Comparison of ENCODE assay signal across 25 cellular contexts in the genomic region with DNA sequence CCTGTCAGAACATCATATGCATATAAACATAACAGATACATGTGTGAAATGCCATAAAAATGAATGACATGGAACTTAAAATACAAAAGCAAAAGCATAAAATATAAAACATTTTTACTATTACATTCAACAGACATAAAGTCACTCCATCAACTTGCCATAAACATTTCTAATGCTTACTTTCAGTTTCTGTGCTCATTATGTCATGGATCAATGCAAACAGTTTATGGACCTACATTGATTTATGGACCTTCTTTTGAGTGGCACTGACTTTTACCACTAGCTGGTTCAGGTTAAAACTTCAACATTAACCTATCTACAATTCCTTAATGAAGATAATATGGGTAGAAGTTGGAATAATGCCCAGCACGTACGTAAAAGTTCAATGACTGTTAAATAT.
"Had no signal": no experiment of that assay in that cellular context is flagged by ENCODE, and none has a peak within 500 bp of the region (broad histone marks: within the 10 kb centered on the region; RNA-seq: fewer than 3 reads in every experiment).

No MANE protein-coding gene starts in this region.

- H3K36me3 ChIP-seq: SJCRH30 had no signal

- H3K9me3 ChIP-seq: SJCRH30 had no signal

- H3K4me1 ChIP-seq: SJCRH30 had no signal

- FAIRE-seq: HepG2 had no signal

- ATAC-seq: HepG2, Panc1, PC-3, Right ventricle myocardium inferior, SK-N-SH treated with all-trans-retinoic acid at 6 μM for 48 hours had no signal

- H3K27me3 ChIP-seq: SJCRH30 had no signal

- H3K9ac ChIP-seq: KMS-11 had no signal

- H3K27ac ChIP-seq: KMS-11, SJCRH30 had no signal

- DNase-seq: IMR-90; Kasumi-1; MM.1S; NCI-H1092 treated with DMSO at 0.1 percent for 48 hours; NCI-H146; NCI-H1694 treated with DMSO at 0.1 percent for 48 hours; NCI-H1930; NCI-H2081; NCI-H2107; NCI-H2171 treated with DMSO at 0.1 percent for 48 hours; NCI-H345; NCI-H446 treated with DMSO at 0.1 percent for 48 hours; NCI-H510A treated with DMSO at 0.1 percent for 48 hours; NCI-H526; NCI-H748 treated with DMSO at 0.1 percent for 48 hours; NK-92 treated with Interleukin-12 subunit alpha and Interleukin-12 subunit beta, amount 100 ng/mL, for 24 hours; PC-3; SHP77 treated with DMSO at 0.1 percent for 48 hours; SJCRH30; T-helper 1 cell had no signal

- H3K4me2 ChIP-seq: KMS-11 had no signal

- H3K4me3 ChIP-seq: SJCRH30 had no signal
